In the genomic region with DNA sequence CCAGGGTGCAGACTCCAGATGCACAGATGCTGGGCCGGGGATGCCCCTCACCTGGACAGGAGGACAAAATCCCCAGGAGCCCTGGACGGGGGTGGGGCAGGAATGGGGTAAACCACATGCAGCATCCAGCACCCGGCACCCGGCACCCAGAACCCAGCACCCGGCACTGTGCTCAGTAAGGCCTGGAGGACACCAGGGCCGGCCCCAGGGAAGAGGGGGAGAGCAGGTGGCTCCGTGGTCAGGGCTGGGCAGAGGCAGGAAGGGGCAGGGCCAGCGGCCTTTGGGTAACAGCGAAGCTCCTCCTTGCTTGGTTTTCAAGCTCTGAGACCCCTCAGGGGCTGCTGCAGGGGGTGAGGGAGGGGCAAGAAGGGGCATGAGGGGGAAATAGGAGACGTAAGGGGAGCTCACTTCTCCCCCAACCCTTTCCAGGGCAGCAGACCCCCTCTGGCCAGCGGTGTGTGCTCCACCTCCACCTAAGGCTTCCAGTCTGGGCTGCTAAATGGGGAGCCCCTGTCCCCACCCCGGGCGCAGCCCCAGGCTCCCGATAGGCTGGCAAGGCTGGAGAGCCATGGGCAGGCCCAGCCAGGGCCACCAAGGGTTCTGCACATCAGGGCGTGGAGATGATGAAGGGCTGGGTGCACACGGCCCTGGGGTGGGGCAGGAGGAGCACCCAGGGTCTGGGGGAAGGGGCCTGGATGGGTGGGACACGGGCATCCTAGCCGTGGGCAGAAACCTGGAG, we compare ENCODE assay signal across 23 cellular contexts. TPM values are rescaled to one million over a fixed set of nuclear protein-coding genes. Genes with fewer than 3 reads are reported as not detected.
DNase-seq lines count a peak whose midpoint lies in the region; ATAC-seq and TF ChIP-seq lines count a peak whose summit lies in the region.
"Had no signal": no experiment of that assay in that cellular context is flagged by ENCODE, and none has a peak within 500 bp of the region (broad histone marks: within the 10 kb centered on the region; RNA-seq: fewer than 3 reads in every experiment).

No MANE protein-coding gene starts in this region.

- H3K4me1 ChIP-seq in left ventricle myocardium inferior (peaks cover 22% of the 10 kb centered on the region), ovary (ENCODE audit: insufficient read depth) (no peaks in the 10 kb centered on the region)
- H3K4me1 ChIP-seq: A549, prostate gland, SJCRH30 had no signal

- H3K36me3 ChIP-seq in left ventricle myocardium inferior, result no peaks in the 10 kb centered on the region
- no peaks in the 10 kb centered on the region for H3K36me3 ChIP-seq in ovary
- H3K36me3 ChIP-seq: prostate gland, SJCRH30, tibial nerve had no signal

- H3K27me3 Mint-ChIP-seq in nephron (ENCODE audit: low read depth) (peaks cover 4% of the 10 kb centered on the region), type B pancreatic cell (no peaks in the 10 kb centered on the region), CD14-positive monocyte (ENCODE audit: low read depth in 3 of 3) (peaks cover 0 to 4% (median 2%) of the 10 kb centered on the region in 3 donors)
- H3K27me3 Mint-ChIP-seq in activated CD4-positive, alpha-beta memory T cell treated with anti-CD3 and anti-CD28 coated beads, Interleukin-2, amount 10 ng/mL, durations not matched to agents 7 days and 5 days, result no peaks in the 10 kb centered on the region
- H3K27me3 Mint-ChIP-seq: stimulated activated naive B cell treated with anti-CD40 and anti-IgM and Interleukin-4, amounts not matched to agents 10 μg/mL and 1 μg/mL and 100 μg/mL, for 72 hours had no signal

- intact Hi-C loops in Right ventricle myocardium inferior (cut with DNase I) (no loop called here), cardiac septum (cut with DNase I) (no loop called here), left ventricle myocardium inferior (cut with micrococcal nuclease) (no loop called here), ovary (cut with DNase I) (loop anchor here in 2 of 4 donors (10.0 kb wide), 2 partner anchors 461 to 471 kb away; no protein-coding TSS in a partner anchor), CD14-positive monocyte (cut with micrococcal nuclease) (no loop called here)

- DNase-seq in Right ventricle myocardium inferior (ENCODE audit: missing footprints) (peak; percentile 52), cardiac septum (ENCODE audit: low spot score) (no peak), left ventricle myocardium inferior (peak; percentile 7), type B pancreatic cell (ENCODE audit: extremely low spot score, unreplicated experiment) (no peak), ovary (no peak), CD14-positive monocyte (ENCODE audit: low spot score) (no peak)
- DNase-seq in activated CD4-positive, alpha-beta memory T cell treated with anti-CD3 and anti-CD28 coated beads, Interleukin-2, amount 10 ng/mL, durations not matched to agents 7 days and 5 days, result no peak
- DNase-seq: activated CD8-positive, alpha-beta T cell treated with anti-CD3 and anti-CD28 coated beads, Interleukin-2, amount 10 ng/mL, durations not matched to agents 7 days and 5 days; central memory CD4-positive, alpha-beta T cell; GF-D8; NCI-H1048; NCI-H2107; stimulated activated naive B cell treated with anti-CD40 and anti-IgM and Interleukin-4, amounts not matched to agents 10 μg/mL and 1 μg/mL and 100 μg/mL, for 72 hours had no signal

- no peak for TF ChIP-seq EP300 in ovary (IDR thresholded peaks at IDR 0.05)

- H3K27me3 ChIP-seq in left ventricle myocardium inferior (ENCODE audit: low read depth) (peaks cover 27% of the 10 kb centered on the region), ovary (no peaks in the 10 kb centered on the region)
- H3K27me3 ChIP-seq: SJCRH30 had no signal

- H3K27ac Mint-ChIP-seq in nephron, result peak overlapping the region; percentile 58 to 91 (median 80)
- peak overlapping the region; percentile 67 for H3K27ac Mint-ChIP-seq in type B pancreatic cell
- H3K27ac Mint-ChIP-seq in activated CD4-positive, alpha-beta memory T cell treated with anti-CD3 and anti-CD28 coated beads, Interleukin-2, amount 10 ng/mL, durations not matched to agents 7 days and 5 days, result no peak overlapping the region
- no peak overlapping the region for H3K27ac Mint-ChIP-seq in CD14-positive monocyte
- H3K27ac Mint-ChIP-seq: activated CD8-positive, alpha-beta T cell treated with anti-CD3 and anti-CD28 coated beads, Interleukin-2, amount 10 ng/mL, durations not matched to agents 7 days and 5 days; activated T-helper 1 cell treated with anti-CD3 and anti-CD28 coated beads, Interleukin-12 subunit alpha, Interleukin-12 subunit beta, Interleukin-2, Interleukin-4 antibody, amounts not matched to agents 30 ng/mL and 10 ng/mL and 1 ng/mL, durations not matched to agents 14 hours and 24 hours and 36 hours; stimulated activated naive B cell treated with anti-CD40 and anti-IgM and Interleukin-4, amounts not matched to agents 10 μg/mL and 1 μg/mL and 100 μg/mL, for 72 hours; T-helper 17 cell had no signal

- WGBS in ovary, 3 donors, result 75 to 76% (median 76%) methylated on average over 15 to 18 of the region's 18 CpGs

- H3K9me3 Mint-ChIP-seq in nephron (no peaks in the 10 kb centered on the region), type B pancreatic cell (no peaks in the 10 kb centered on the region), CD14-positive monocyte (no peaks in the 10 kb centered on the region)
- H3K9me3 Mint-ChIP-seq in activated CD4-positive, alpha-beta memory T cell treated with anti-CD3 and anti-CD28 coated beads, Interleukin-2, amount 10 ng/mL, durations not matched to agents 7 days and 5 days, result no peaks in the 10 kb centered on the region
- H3K9me3 Mint-ChIP-seq: activated T-helper 1 cell treated with anti-CD3 and anti-CD28 coated beads, Interleukin-12 subunit alpha, Interleukin-12 subunit beta, Interleukin-2, Interleukin-4 antibody, amounts not matched to agents 30 ng/mL and 10 ng/mL and 1 ng/mL, durations not matched to agents 14 hours and 24 hours and 36 hours; stimulated activated naive B cell treated with anti-CD40 and anti-IgM and Interleukin-4, amounts not matched to agents 10 μg/mL and 1 μg/mL and 100 μg/mL, for 72 hours had no signal

- no peak for ATAC-seq in Right ventricle myocardium inferior
- ATAC-seq: A549; activated CD8-positive, alpha-beta T cell treated with anti-CD3 and anti-CD28 coated beads, Interleukin-2, amount 10 ng/mL, durations not matched to agents 7 days and 5 days; GM12878; stimulated activated naive B cell treated with anti-CD40 and anti-IgM and Interleukin-4, amounts not matched to agents 10 μg/mL and 1 μg/mL and 100 μg/mL, for 72 hours; T-helper 17 cell had no signal

- H3K4me3 ChIP-seq in left ventricle myocardium inferior, result no peak overlapping the region
- no peak overlapping the region for H3K4me3 ChIP-seq in ovary
- H3K4me3 ChIP-seq: A549, GM12878, prostate gland, SJCRH30, tibial nerve had no signal

- CTCF ChIA-PET in activated CD4-positive, alpha-beta memory T cell treated with anti-CD3 and anti-CD28 coated beads, Interleukin-2, amount 10 ng/mL, durations not matched to agents 7 days and 5 days (lab: Charles Lee), result no interaction called here

- H3K27ac ChIP-seq in left ventricle myocardium inferior (replicated peaks) (peak overlapping the region; percentile 56), ovary (no peak overlapping the region)
- H3K27ac ChIP-seq: A549, prostate gland, SJCRH30 had no signal

- TF ChIP-seq CTCF in left ventricle myocardium inferior (IDR thresholded peaks at IDR 0.05; ENCODE audit: borderline replicate concordance) (no peak), nephron (IDR thresholded peaks at IDR 0.05; ENCODE audit: unreplicated experiment in 3 of 3) (no peak), type B pancreatic cell (conservative IDR thresholded peaks at IDR 0.05) (no peak), ovary (IDR thresholded peaks at IDR 0.05) (no peak), CD14-positive monocyte (IDR thresholded peaks at IDR 0.05) (no peak)

- H3K4me3 Mint-ChIP-seq in nephron (no peak overlapping the region), type B pancreatic cell (no peak overlapping the region), CD14-positive monocyte (no peak overlapping the region)
- no peak overlapping the region for H3K4me3 Mint-ChIP-seq in activated CD4-positive, alpha-beta memory T cell treated with anti-CD3 and anti-CD28 coated beads, Interleukin-2, amount 10 ng/mL, durations not matched to agents 7 days and 5 days
- H3K4me3 Mint-ChIP-seq: activated CD8-positive, alpha-beta T cell treated with anti-CD3 and anti-CD28 coated beads, Interleukin-2, amount 10 ng/mL, durations not matched to agents 7 days and 5 days; activated T-helper 1 cell treated with anti-CD3 and anti-CD28 coated beads, Interleukin-12 subunit alpha, Interleukin-12 subunit beta, Interleukin-2, Interleukin-4 antibody, amounts not matched to agents 30 ng/mL and 10 ng/mL and 1 ng/mL, durations not matched to agents 14 hours and 24 hours and 36 hours; stimulated activated naive B cell treated with anti-CD40 and anti-IgM and Interleukin-4, amounts not matched to agents 10 μg/mL and 1 μg/mL and 100 μg/mL, for 72 hours; T-helper 17 cell had no signal

- no peak for TF ChIP-seq POLR2A in ovary (IDR thresholded peaks at IDR 0.05)

- H3K36me3 Mint-ChIP-seq in nephron (ENCODE audit: low read depth) (no peaks in the 10 kb centered on the region), type B pancreatic cell (no peaks in the 10 kb centered on the region), CD14-positive monocyte (no peaks in the 10 kb centered on the region)
- H3K36me3 Mint-ChIP-seq in activated CD4-positive, alpha-beta memory T cell treated with anti-CD3 and anti-CD28 coated beads, Interleukin-2, amount 10 ng/mL, durations not matched to agents 7 days and 5 days (ENCODE audit: low read depth), result no peaks in the 10 kb centered on the region
- H3K36me3 Mint-ChIP-seq: stimulated activated naive B cell treated with anti-CD40 and anti-IgM and Interleukin-4, amounts not matched to agents 10 μg/mL and 1 μg/mL and 100 μg/mL, for 72 hours had no signal

- POLR2A ChIA-PET in activated CD4-positive, alpha-beta memory T cell treated with anti-CD3 and anti-CD28 coated beads, Interleukin-2, amount 10 ng/mL, durations not matched to agents 7 days and 5 days (lab: Charles Lee), result no interaction called here

- no peaks in the 10 kb centered on the region for H3K9me3 ChIP-seq in left ventricle myocardium inferior (replicated peaks)
- H3K9me3 ChIP-seq in ovary, result no peaks in the 10 kb centered on the region
- H3K9me3 ChIP-seq: A549, prostate gland, SJCRH30, tibial nerve had no signal

- H3K4me1 Mint-ChIP-seq in nephron (peaks cover 15% of the 10 kb centered on the region), type B pancreatic cell (ENCODE audit: unreplicated experiment) (peaks cover 14% of the 10 kb centered on the region), CD14-positive monocyte (no peaks in the 10 kb centered on the region)
- H3K4me1 Mint-ChIP-seq in activated CD4-positive, alpha-beta memory T cell treated with anti-CD3 and anti-CD28 coated beads, Interleukin-2, amount 10 ng/mL, durations not matched to agents 7 days and 5 days, result no peaks in the 10 kb centered on the region
- H3K4me1 Mint-ChIP-seq: stimulated activated naive B cell treated with anti-CD40 and anti-IgM and Interleukin-4, amounts not matched to agents 10 μg/mL and 1 μg/mL and 100 μg/mL, for 72 hours; T-helper 17 cell had no signal

RNA-seq across cellular contexts. Expression of a gene that starts 17.8 kb away (rescaled TPM):
- total RNA-seq in Right ventricle myocardium inferior, result not detected
- total RNA-seq in cardiac septum, result 0.05 TPM
- not detected for total RNA-seq in left ventricle myocardium inferior
- total RNA-seq in type B pancreatic cell (ENCODE audit: low replicate concordance), result 12.6 and 22.2 TPM in 2 replicates
- total RNA-seq in activated CD4-positive, alpha-beta memory T cell treated with anti-CD3 and anti-CD28 coated beads, Interleukin-2, amount 10 ng/mL, durations not matched to agents 7 days and 5 days, result not detected
- 1 to 10 TPM in 1 of 7 donors, under 1 TPM in 1, not detected in 5; 0.08 to 1.5 TPM for total RNA-seq in ovary
- not detected for polyA plus RNA-seq in ovary
- not detected for polyA plus RNA-seq in CD14-positive monocyte
- total RNA-seq: activated CD8-positive, alpha-beta T cell treated with anti-CD3 and anti-CD28 coated beads, Interleukin-2, amount 10 ng/mL, durations not matched to agents 7 days and 5 days; activated T-helper 1 cell treated with anti-CD3 and anti-CD28 coated beads, Interleukin-12 subunit alpha, Interleukin-12 subunit beta, Interleukin-2, Interleukin-4 antibody, amounts not matched to agents 30 ng/mL and 10 ng/mL and 1 ng/mL, durations not matched to agents 14 hours and 24 hours and 36 hours; kidney epithelial cell; OCI-LY7; SJCRH30; T-helper 17 cell had no signal

RNA-seq across cellular contexts. Expression of a gene that starts 41.6 kb away (rescaled TPM):
- not detected for total RNA-seq in Right ventricle myocardium inferior
- not detected for total RNA-seq in cardiac septum
- total RNA-seq in left ventricle myocardium inferior, result not detected
- total RNA-seq in type B pancreatic cell (ENCODE audit: low replicate concordance), result 0.41 and 0.48 TPM in 2 replicates
- total RNA-seq in activated CD4-positive, alpha-beta memory T cell treated with anti-CD3 and anti-CD28 coated beads, Interleukin-2, amount 10 ng/mL, durations not matched to agents 7 days and 5 days, result not detected
- total RNA-seq in ovary, result not detected
- polyA plus RNA-seq in ovary, result not detected
- not detected for polyA plus RNA-seq in CD14-positive monocyte
- total RNA-seq: activated CD8-positive, alpha-beta T cell treated with anti-CD3 and anti-CD28 coated beads, Interleukin-2, amount 10 ng/mL, durations not matched to agents 7 days and 5 days; activated T-helper 1 cell treated with anti-CD3 and anti-CD28 coated beads, Interleukin-12 subunit alpha, Interleukin-12 subunit beta, Interleukin-2, Interleukin-4 antibody, amounts not matched to agents 30 ng/mL and 10 ng/mL and 1 ng/mL, durations not matched to agents 14 hours and 24 hours and 36 hours; GM12878; kidney epithelial cell; OCI-LY7; prostate gland; SJCRH30; T-helper 17 cell; tibial nerve had no signal
- polyA plus RNA-seq: A549, GM12878 had no signal

Comparison
In these comparisons a context has a peak if more than half of its experiments do, and no peak if none do; other contexts are left out.
1. DNase-seq: peak in Right ventricle myocardium inferior (single experiment) and left ventricle myocardium inferior (single experiment); none in cardiac septum (single experiment), type B pancreatic cell (single experiment), activated CD4-positive, alpha-beta memory T cell treated with anti-CD3 and anti-CD28 coated beads, Interleukin-2, amount 10 ng/mL, durations not matched to agents 7 days and 5 days (single experiment), ovary (0 of 5) and CD14-positive monocyte (single experiment).
2. H3K27ac Mint-ChIP-seq: peak in nephron (3 of 3) and type B pancreatic cell (single experiment); none in activated CD4-positive, alpha-beta memory T cell treated with anti-CD3 and anti-CD28 coated beads, Interleukin-2, amount 10 ng/mL, durations not matched to agents 7 days and 5 days (single experiment) and CD14-positive monocyte (0 of 7).